In the genomic region with DNA sequence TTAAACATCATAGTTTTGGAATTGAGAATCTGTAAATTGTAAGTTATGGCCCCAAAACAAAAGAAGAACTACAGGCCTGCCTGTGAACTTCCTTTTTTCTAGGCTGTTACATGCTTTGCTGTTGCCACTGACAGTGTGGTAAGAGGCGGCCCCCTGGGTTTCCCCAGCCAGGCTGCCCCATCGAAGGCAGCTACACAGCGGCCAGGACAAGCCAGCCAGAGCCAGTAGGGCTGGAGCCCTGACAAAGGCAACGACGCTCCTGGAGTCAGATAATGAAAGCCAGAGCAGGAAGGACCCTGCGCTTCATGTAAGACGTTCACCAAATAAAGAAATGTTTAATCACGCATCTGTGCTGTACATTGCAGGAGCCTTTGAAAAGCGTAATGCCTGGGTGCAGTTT, we compare ENCODE assay signal across 7 cellular contexts. TPM values are rescaled to one million over a fixed set of nuclear protein-coding genes. Genes with fewer than 3 reads are reported as not detected.
DNase-seq lines count a peak whose midpoint lies in the region; ATAC-seq, FAIRE-seq and TF ChIP-seq lines count a peak whose summit lies in the region.

No MANE protein-coding gene starts in this region.

- POLR2A ChIA-PET in HepG2 (lab: Yijun Ruan, JAX) = no interaction called here

- TF ChIP-seq EP300 in HepG2 (IDR thresholded peaks at IDR 0.05; ENCODE audit: low read depth in 2 of 2, low read length in 2 of 2) (no peak), HepG2 (CRISPR knock-in tag; IDR thresholded peaks at IDR 0.05; ENCODE audit: borderline replicate concordance) (no peak)

- H3K9ac ChIP-seq in HepG2 (ENCODE audit: insufficient read depth, low read depth, low read length) = no peak overlapping the region

- H3K27me3 ChIP-seq in ascending aorta (no peaks in the 10 kb centered on the region), HepG2 (ENCODE audit: control insufficient read depth in 1 of 2, insufficient read depth in 2 of 2, low read length in 2 of 2) (peaks cover 0 to 16% of the 10 kb centered on the region in 2 experiments; a peak in 1 of 5 replicates)

- intact Hi-C loops in ascending aorta (cut with DNase I) (loop anchor here (5.0 kb wide), 1 partner anchor 63 kb away; no protein-coding TSS in a partner anchor), HepG2 (cut with micrococcal nuclease; ENCODE audit: unreplicated experiment) (no loop called here)

- H3K4me3 ChIP-seq in ascending aorta (peak overlapping the region in 1 of 2 donors; percentile 35), HepG2 (replicated peaks in 1 of 3; ENCODE audit: insufficient read depth in 1 of 3, low read depth in 2 of 3, low read length in 3 of 3) (no peak overlapping the region)

- DNase-seq in T-helper 22 cell (ENCODE audit: low read depth) (peak; percentile 68), ascending aorta (ENCODE audit: low spot score in 2 of 2) (peak; percentile 45 to 84), HepG2 (ENCODE audit: low spot score) (no peak), NCI-H2196 treated with DMSO at 0.1 percent for 48 hours (lab: John Stamatoyannopoulos, UW; ENCODE audit: unreplicated experiment) (no peak)
- DNase-seq in stimulated activated CD4-positive, alpha-beta T cell treated with anti-CD3 and anti-CD28 coated beads, TNF-alpha, amount 100 ng/mL, for 4 hours (ENCODE audit: low read depth in 3 of 3) = peak; percentile 28 to 48 (median 41)

- in situ Hi-C loops in HepG2 (cut with HindIII; ENCODE audit: extremely low pct_ligation_motif_present, low pct_unique_long_range_greater_than_20kb) = no loop called here

- BruUV-seq in HepG2 (replicated peaks; lab: Mats Ljungman, UMichigan) = no TSS peak

- H3K9me3 ChIP-seq in ascending aorta (no peaks in the 10 kb centered on the region), HepG2 (ENCODE audit: low read length) (no peaks in the 10 kb centered on the region)

- no peak overlapping the region for H2AFZ ChIP-seq in HepG2 (ENCODE audit: low read length)

- H3K27ac ChIP-seq in ascending aorta = peak overlapping the region; percentile 55 to 59
- H3K27ac ChIP-seq in HepG2 (ENCODE audit: extremely low read length, insufficient read depth, low read length) = no peak overlapping the region

- TF ChIP-seq RAD21 in HepG2 (CRISPR knock-in tag; IDR thresholded peaks at IDR 0.05) = no peak

- no peaks in the 10 kb centered on the region for H3K36me3 ChIP-seq in ascending aorta
- no peaks in the 10 kb centered on the region for H3K36me3 ChIP-seq in HepG2 (replicated peaks in 1 of 2; ENCODE audit: control insufficient read depth in 1 of 2, insufficient read depth in 2 of 2, low read length in 2 of 2)

- WGBS in HepG2 (ENCODE audit: low lambda C conversion rate) = 32% methylated on average over 9 of the region's 9 CpGs

- H3K79me2 ChIP-seq in HepG2 (ENCODE audit: insufficient read depth, low read length) = no peaks in the 10 kb centered on the region

- H3K4me1 ChIP-seq in ascending aorta (peaks cover 0 to 12% of the 10 kb centered on the region in 2 donors), HepG2 (ENCODE audit: insufficient read depth, low read length) (no peaks in the 10 kb centered on the region)

- no peak overlapping the region for H3K4me2 ChIP-seq in HepG2 (ENCODE audit: low read depth, low read length)

- no peak for FAIRE-seq in HepG2 (lab: Jason Lieb, UNC)

- no peaks in the 10 kb centered on the region for H4K20me1 ChIP-seq in HepG2 (ENCODE audit: insufficient read depth, low read length)

- ATAC-seq in HG03196 (IDR thresholded peaks at IDR 0.05; ENCODE audit: unreplicated experiment) (peak; percentile 89), HepG2 (peak; percentile 42; the same call in 1 of the 3 replicates)

- CTCF ChIA-PET in HepG2 (lab: Yijun Ruan, JAX; ENCODE audit: low intra/inter-chr PET ratio, low total read pairs) = no interaction called here

- no peak for TF ChIP-seq CTCF in ascending aorta (IDR thresholded peaks at IDR 0.05)
- no peak for TF ChIP-seq CTCF in HepG2 (CRISPR knock-in tag; IDR thresholded peaks at IDR 0.05)

- TF ChIP-seq POLR2A in GM19099 (IDR thresholded peaks at IDR 0.05; ENCODE audit: extremely low read depth, insufficient read length, low read depth) (peak; percentile 96), HepG2 (IDR thresholded peaks at IDR 0.05; ENCODE audit: insufficient read depth in 1 of 2, low read depth in 2 of 2, low read length in 2 of 2) (no peak)

TF ChIP-seq in HepG2, 621 proteins besides CTCF, POLR2A, EP300 and RAD21:
- TF ChIP-seq ZFP36L1 (CRISPR knock-in tag; IDR thresholded peaks at IDR 0.05) = no peak
- TF ChIP-seq, protein P1, sequence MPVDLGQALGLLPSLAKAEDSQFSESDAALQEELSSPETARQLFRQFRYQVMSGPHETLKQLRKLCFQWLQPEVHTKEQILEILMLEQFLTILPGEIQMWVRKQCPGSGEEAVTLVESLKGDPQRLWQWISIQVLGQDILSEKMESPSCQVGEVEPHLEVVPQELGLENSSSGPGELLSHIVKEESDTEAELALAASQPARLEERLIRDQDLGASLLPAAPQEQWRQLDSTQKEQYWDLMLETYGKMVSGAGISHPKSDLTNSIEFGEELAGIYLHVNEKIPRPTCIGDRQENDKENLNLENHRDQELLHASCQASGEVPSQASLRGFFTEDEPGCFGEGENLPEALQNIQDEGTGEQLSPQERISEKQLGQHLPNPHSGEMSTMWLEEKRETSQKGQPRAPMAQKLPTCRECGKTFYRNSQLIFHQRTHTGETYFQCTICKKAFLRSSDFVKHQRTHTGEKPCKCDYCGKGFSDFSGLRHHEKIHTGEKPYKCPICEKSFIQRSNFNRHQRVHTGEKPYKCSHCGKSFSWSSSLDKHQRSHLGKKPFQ (CRISPR knock-in tag; IDR thresholded peaks at IDR 0.05; ENCODE audit: insufficient replicate concordance) = no peak
- TF ChIP-seq ZNF354B (CRISPR knock-in tag; IDR thresholded peaks at IDR 0.05) = no peak

RNA-seq across cellular contexts. Expression of a gene that starts 55.0 kb away (rescaled TPM):
- total RNA-seq in ascending aorta (66.3 TPM), HepG2 (2016; rRNA removed; fragmentation: Illumina TruSeq; extraction: Trizol) (0.11 and 0.36 TPM in 2 replicates)
- total RNA-seq in HepG2 (2016; cell fraction: cytosol; rRNA removed; fragmentation: Illumina TruSeq; extraction: Trizol; ENCODE audit: low read depth) = not detected in 2 replicates
- 0.55 and 0.63 TPM in 2 replicates for total RNA-seq in HepG2 (2016; cell fraction: insoluble cytoplasmic fraction; rRNA removed; fragmentation: Illumina TruSeq; extraction: Trizol)
- 0.77 TPM in 1 of 2 replicates, not detected in the other for total RNA-seq in HepG2 (2016; cell fraction: membrane; rRNA removed; fragmentation: Illumina TruSeq; extraction: Trizol)
- 0.44 and 1.2 TPM in 2 replicates for total RNA-seq in HepG2 (2016; cell fraction: nucleus; rRNA removed; fragmentation: Illumina TruSeq; extraction: Trizol)
- 0.04 and 0.05 TPM in 2 replicates for polyA plus RNA-seq in HepG2 (2011; rRNA removed)
- 0.03 and 0.08 TPM in 2 replicates for polyA plus RNA-seq in HepG2 (2011; cell fraction: cytosol; rRNA removed)
- polyA plus RNA-seq in HepG2 (2011; cell fraction: nucleus; rRNA removed) = 1.3 and 2.2 TPM in 2 replicates
- polyA plus RNA-seq in HepG2 (2012) = 0.04 TPM in 1 of 2 replicates, not detected in the other
- polyA plus RNA-seq in HepG2 (2016; cell fraction: cytosol; fragmentation: Illumina TruSeq; extraction: Trizol; ENCODE audit: low read depth) = 0.16 TPM in 1 of 2 replicates, not detected in the other
- polyA plus RNA-seq in HepG2 (2016; cell fraction: insoluble cytoplasmic fraction; fragmentation: Illumina TruSeq; extraction: Trizol; ENCODE audit: low read depth) = 0.09 and 0.17 TPM in 2 replicates
- not detected in 2 replicates for polyA plus RNA-seq in HepG2 (2016; cell fraction: membrane; fragmentation: Illumina TruSeq; extraction: Trizol; ENCODE audit: low read depth)
- 0.07 and 0.21 TPM in 2 replicates for polyA plus RNA-seq in HepG2 (2016; cell fraction: nucleus; fragmentation: Illumina TruSeq; extraction: Trizol; ENCODE audit: insufficient read depth, low read depth)
- polyA minus RNA-seq in HepG2 (2011; rRNA and poly(A)+ RNA removed; ENCODE audit: low replicate concordance) = 0.52 and 22.4 TPM in 2 replicates
- polyA minus RNA-seq in HepG2 (2011; cell fraction: cytosol; rRNA and poly(A)+ RNA removed) = not detected in 2 replicates
- polyA minus RNA-seq in HepG2 (2011; cell fraction: nucleus; rRNA and poly(A)+ RNA removed) = 1.2 and 1.3 TPM in 2 replicates

Comparison
In these comparisons a context has a peak if more than half of its experiments do, and no peak if none do; other contexts are left out.
1. DNase-seq: peak in T-helper 22 cell (single experiment), ascending aorta (2 of 2) and stimulated activated CD4-positive, alpha-beta T cell treated with anti-CD3 and anti-CD28 coated beads, TNF-alpha, amount 100 ng/mL, for 4 hours (3 of 3); none in HepG2 (single experiment) and NCI-H2196 treated with DMSO at 0.1 percent for 48 hours (single experiment).
2. RNA of a gene that starts 55.0 kb away (total RNA-seq): 66.3 TPM in ascending aorta (single experiment); 0.11 to 1.2 TPM in HepG2; every median in the first group is over 10 times any median in the second.